ENCODE assay signal across 3 cellular contexts in genomic region chr2:112069794-112070193, GRCh38.
A peak's percentile ranks its signal among the peaks of the same experiment; 100 is the strongest.
TF ChIP-seq lines count a peak whose summit lies in the region.

No MANE protein-coding gene starts in this region.

TF ChIP-seq in A549, 52 proteins besides CTCF, POLR2A, EP300 and RAD21:
- peak; percentile 35 for TF ChIP-seq MAFK (IDR thresholded peaks at IDR 0.05; ENCODE audit: partially characterized antibody)

TF ChIP-seq in K562, 482 proteins besides CTCF, POLR2A, EP300 and RAD21:
- TF ChIP-seq MAFG (tag; conservative IDR thresholded peaks at IDR 0.05), result peak; percentile 64
- TF ChIP-seq ZNF316 (IDR thresholded peaks at IDR 0.05), result peak; percentile 82
- TF ChIP-seq C11orf30 (IDR thresholded peaks at IDR 0.05; ENCODE audit: low read depth), result peak; percentile 62
TF ChIP-seq in K562: peak in this region for 3; not testable (repeated sequence) for 479.

TF ChIP-seq in HepG2, 621 proteins besides CTCF, POLR2A, EP300 and RAD21:
- peak; percentile 34; the same call in 1 of the 2 replicates for TF ChIP-seq NFE2L2 (IDR thresholded peaks at IDR 0.05; ENCODE audit: low read length)
